26 cellular contexts compared by ENCODE assay signal in the genomic region with DNA sequence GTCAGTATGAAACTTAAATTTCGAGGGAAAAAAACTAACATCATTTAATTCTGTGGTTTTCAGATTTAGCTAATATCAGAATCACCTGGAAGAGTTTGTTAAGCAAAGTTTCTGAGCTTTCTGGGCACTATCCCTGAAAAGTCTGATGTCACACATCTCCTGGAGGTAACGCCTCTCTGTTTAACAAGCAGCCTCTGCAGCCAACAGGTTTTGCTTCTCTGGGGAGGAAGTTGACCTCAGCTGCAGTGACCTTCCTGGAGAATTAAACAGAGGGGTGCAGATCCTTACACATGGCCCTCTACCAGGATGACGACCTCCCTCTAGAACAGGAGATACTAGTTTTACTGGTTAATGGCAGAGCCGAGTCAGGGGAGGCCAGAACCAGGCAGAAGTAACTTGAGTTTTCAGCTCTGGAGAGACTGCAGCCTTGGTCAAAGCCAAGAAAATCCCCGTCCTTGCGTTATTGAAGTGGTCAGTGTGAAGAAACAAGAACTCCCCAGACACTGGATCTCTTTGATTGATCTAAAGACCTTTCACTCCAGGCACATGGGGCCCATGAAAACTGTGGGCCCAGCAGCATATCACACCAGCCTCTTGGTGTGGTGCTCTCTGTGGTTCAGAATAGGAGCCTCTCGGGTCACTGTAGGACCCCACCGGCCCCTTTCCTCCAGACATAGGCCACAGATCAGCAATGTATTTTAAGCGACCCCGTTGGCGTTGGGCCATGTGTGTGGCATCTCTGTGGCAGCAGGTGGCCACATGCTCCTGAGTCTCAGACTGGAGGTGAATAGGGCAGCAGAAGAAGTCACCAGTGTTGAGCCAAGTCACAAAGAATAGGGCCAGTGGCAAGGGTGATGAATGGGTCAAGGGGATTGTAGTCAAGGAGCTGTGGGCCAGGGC. TPM values are rescaled to one million over a fixed set of nuclear protein-coding genes. Genes with fewer than 3 reads are reported as not detected.
DNase-seq lines count a peak whose midpoint lies in the region; ATAC-seq and TF ChIP-seq lines count a peak whose summit lies in the region.
"Had no signal": no experiment of that assay in that cellular context is flagged by ENCODE, and none has a peak within 500 bp of the region (broad histone marks: within the 10 kb centered on the region; RNA-seq: fewer than 3 reads in every experiment).

No MANE protein-coding gene starts in this region.

- H3K27ac ChIP-seq in SU-DHL-6 (ENCODE audit: low read depth, low read length) (peak overlapping the region; percentile 92), neuronal stem cell (replicated peaks; ENCODE audit: low read length) (no peak overlapping the region)
- H3K27ac ChIP-seq: brain microvascular endothelial cell, epithelial cell of prostate, hepatocyte, upper lobe of right lung had no signal

- H3K79me2 ChIP-seq in SU-DHL-6 (ENCODE audit: insufficient read depth, low read length): no peaks in the 10 kb centered on the region
- H3K79me2 ChIP-seq: hepatocyte had no signal

- H3K9ac ChIP-seq in SU-DHL-6 (ENCODE audit: low read length): peak overlapping the region; percentile 19
- no peak overlapping the region for H3K9ac ChIP-seq in neuronal stem cell (ENCODE audit: low read depth, low read length, poor library complexity)

- no peaks in the 10 kb centered on the region for H4K20me1 ChIP-seq in SU-DHL-6 (ENCODE audit: low read depth, low read length)

- no peak overlapping the region for H2BK120ac ChIP-seq in neuronal stem cell (ENCODE audit: low read depth, low read length)

- no peak overlapping the region for H3K23ac ChIP-seq in neuronal stem cell (ENCODE audit: low read depth, low read length, poor library complexity)

- no peak overlapping the region for H3K14ac ChIP-seq in neuronal stem cell (ENCODE audit: low read length)

- H3K27me3 ChIP-seq in SU-DHL-6 (ENCODE audit: low read length): no peaks in the 10 kb centered on the region
- no peaks in the 10 kb centered on the region for H3K27me3 ChIP-seq in neuronal stem cell (ENCODE audit: control insufficient read depth in 3 of 3, insufficient read depth in 3 of 3, low read depth in 1 of 3, low read length in 3 of 3)
- H3K27me3 ChIP-seq: brain microvascular endothelial cell, hepatocyte, upper lobe of right lung had no signal

- H3K36me3 ChIP-seq in SU-DHL-6 (ENCODE audit: low read length) (no peaks in the 10 kb centered on the region), neuronal stem cell (replicated peaks in 1 of 2; ENCODE audit: control insufficient read depth in 2 of 2, insufficient read depth in 2 of 2, low read length in 2 of 2) (no peaks in the 10 kb centered on the region)
- H3K36me3 ChIP-seq: brain microvascular endothelial cell, upper lobe of right lung had no signal

- no CpG with 5 or more reads among the region's 11 CpGs for WGBS in neuronal stem cell (ENCODE audit: extremely low coverage in 2 of 2, insufficient read length in 2 of 2, insufficient replicate concordance in 1 of 2), 2 donors

- H3K4me2 ChIP-seq in SU-DHL-6 (ENCODE audit: low read depth, low read length, poor library complexity, severe bottlenecking): peak overlapping the region; percentile 55
- no peak overlapping the region for H3K4me2 ChIP-seq in neuronal stem cell (ENCODE audit: insufficient read depth, low read length, poor library complexity, severe bottlenecking)
- H3K4me2 ChIP-seq: hepatocyte had no signal

- H3K9me3 ChIP-seq in SU-DHL-6 (ENCODE audit: insufficient read depth, low read length) (no peaks in the 10 kb centered on the region), neuronal stem cell (replicated peaks in 1 of 2; ENCODE audit: control insufficient read depth in 2 of 2, insufficient read depth in 1 of 2, low read depth in 1 of 2, low read length in 2 of 2) (peaks cover 1 to 13% of the 10 kb centered on the region in 2 donors)
- H3K9me3 ChIP-seq: upper lobe of right lung had no signal

- H3K9me2 ChIP-seq in SU-DHL-6 (replicated peaks; ENCODE audit: insufficient read depth, low read length): no peaks in the 10 kb centered on the region

- ATAC-seq in GM18909 (IDR thresholded peaks at IDR 0.05; ENCODE audit: poor library complexity, unreplicated experiment): peak; percentile 39
- ATAC-seq: activated CD8-positive, alpha-beta T cell treated with anti-CD3 and anti-CD28 coated beads, Interleukin-2, amount 10 ng/mL, durations not matched to agents 7 days and 5 days; PC-3; upper lobe of right lung had no signal

- H3K18ac ChIP-seq in neuronal stem cell (ENCODE audit: low read length): peak overlapping the region; percentile 23

- no peak overlapping the region for H2BK15ac ChIP-seq in neuronal stem cell (ENCODE audit: low read length)

- no peak overlapping the region for H4K8ac ChIP-seq in neuronal stem cell (ENCODE audit: low read depth, low read length)

- peaks cover 52% of the 10 kb centered on the region for H3F3A ChIP-seq in SU-DHL-6 (ENCODE audit: insufficient read depth)

- no peak overlapping the region for H3K4ac ChIP-seq in neuronal stem cell (ENCODE audit: low read length)

- no peak overlapping the region for H4K91ac ChIP-seq in neuronal stem cell (ENCODE audit: low read depth, low read length, poor library complexity)

- H2BK12ac ChIP-seq in neuronal stem cell (ENCODE audit: low read length): no peak overlapping the region

- TF ChIP-seq CTCF in SU-DHL-6 (IDR thresholded peaks at IDR 0.05; ENCODE audit: insufficient read depth, low read length, poor library complexity, severe bottlenecking): peak; percentile 19

- peak overlapping the region; percentile 22 for H2AK5ac ChIP-seq in neuronal stem cell (ENCODE audit: low read depth, low read length)

- H3K79me1 ChIP-seq in neuronal stem cell (ENCODE audit: low read depth, low read length): no peaks in the 10 kb centered on the region

- H2BK5ac ChIP-seq in neuronal stem cell (ENCODE audit: low read length): no peak overlapping the region

- peak overlapping the region; percentile 6 for H3K4me3 ChIP-seq in SU-DHL-6 (ENCODE audit: insufficient read depth, low read length, poor library complexity, severe bottlenecking)
- H3K4me3 ChIP-seq in neuronal stem cell (ENCODE audit: low read length in 2 of 2): no peak overlapping the region
- H3K4me3 ChIP-seq: hepatocyte, skin epidermis, upper lobe of right lung had no signal

- DNase-seq in DMS53 (lab: John Stamatoyannopoulos, UW) (peak; percentile 13), DMS53 treated with DMSO at 0.1 percent for 48 hours (lab: John Stamatoyannopoulos, UW; ENCODE audit: unreplicated experiment) (no peak), neuronal stem cell (ENCODE audit: low spot score) (no peak), T1000 (lab: John Stamatoyannopoulos, UW) (no peak), NCI-H2029 treated with DMSO at 0.1 percent for 48 hours (lab: John Stamatoyannopoulos, UW) (no peak), NCI-H526 treated with DMSO at 0.1 percent for 48 hours (lab: John Stamatoyannopoulos, UW) (no peak)
- DNase-seq: 8988T; activated CD8-positive, alpha-beta T cell treated with anti-CD3 and anti-CD28 coated beads, Interleukin-2, amount 10 ng/mL, durations not matched to agents 7 days and 5 days; activated effector memory CD4-positive, alpha-beta T cell treated with anti-CD3 and anti-CD28 coated beads, Interleukin-2, amount 50 U/mL, for 16 hours; brain microvascular endothelial cell; DND-41; effector CD4-positive, alpha-beta T cell; H9; mesendoderm; NCI-H2081; occipital lobe; PC-3; Right ventricle myocardium superior; stimulated activated CD4-positive, alpha-beta T cell treated with anti-CD3 and anti-CD28 coated beads, Interleukin-1b, Interleukin-23, amount 100 ng/mL, for 48 hours; substantia nigra; upper lobe of right lung had no signal

- H2AFZ ChIP-seq in SU-DHL-6 (ENCODE audit: low read depth, low read length, severe bottlenecking) (no peak overlapping the region), neuronal stem cell (ENCODE audit: low read length) (no peak overlapping the region)
- H2AFZ ChIP-seq: hepatocyte had no signal

- H3K4me1 ChIP-seq in neuronal stem cell (ENCODE audit: control insufficient read depth in 2 of 2, insufficient read depth in 1 of 2, low read depth in 1 of 2, low read length in 2 of 2): peaks cover 0 to 6% of the 10 kb centered on the region in 2 donors
- H3K4me1 ChIP-seq: upper lobe of right lung had no signal

RNA-seq across cellular contexts. Expression of a gene that starts 33.4 kb away (rescaled TPM):
- polyA plus RNA-seq in neuronal stem cell (2013, experiment 1 of 2): not detected
- polyA plus RNA-seq in neuronal stem cell (2013, experiment 2 of 2): not detected
